Comparison of ENCODE assay signal across 19 cellular contexts in the genomic region with DNA sequence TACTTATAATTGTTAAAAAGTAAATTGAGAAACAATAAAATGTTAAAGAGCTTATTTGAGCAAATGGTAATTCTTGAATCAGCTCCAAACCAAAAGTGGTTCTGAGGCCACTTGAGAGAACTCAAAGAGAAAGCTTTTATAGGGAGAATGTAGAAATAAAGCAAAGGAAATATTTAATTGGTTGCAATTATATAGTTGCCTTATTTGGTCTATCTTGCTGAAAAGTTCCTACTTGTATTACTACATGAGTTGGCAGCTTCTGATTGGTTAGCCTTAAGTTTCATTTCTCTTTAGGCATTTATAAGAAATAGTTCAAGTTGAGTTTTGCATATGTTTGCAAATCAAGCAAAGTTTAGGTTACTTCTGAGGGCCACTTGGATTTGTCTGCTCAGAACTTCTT. TPM values are rescaled to one million over a fixed set of nuclear protein-coding genes. Genes with fewer than 3 reads are reported as not detected.
DNase-seq lines count a peak whose midpoint lies in the region; ATAC-seq and TF ChIP-seq lines count a peak whose summit lies in the region.
"Had no signal": no experiment of that assay in that cellular context is flagged by ENCODE, and none has a peak within 500 bp of the region (broad histone marks: within the 10 kb centered on the region; RNA-seq: fewer than 3 reads in every experiment).

No MANE protein-coding gene starts in this region.

- H4K20me1 ChIP-seq in fibroblast of lung (ENCODE audit: control insufficient read depth, extremely low read depth, insufficient read depth, low read length) = no peaks in the 10 kb centered on the region

- no peaks in the 10 kb centered on the region for H3K36me3 ChIP-seq in fibroblast of lung (ENCODE audit: control insufficient read depth, insufficient read depth, low read length)
- H3K36me3 ChIP-seq: heart left ventricle, stomach, vagina had no signal

- no peak overlapping the region for H3K9ac ChIP-seq in fibroblast of lung (ENCODE audit: insufficient read depth, low read length)
- H3K9ac ChIP-seq: parathyroid adenoma had no signal

- DNase-seq in A172 (ENCODE audit: low spot score) (peak; percentile 37), ELR (ENCODE audit: low read depth) (peak; percentile 6), OCI-M1 (lab: John Stamatoyannopoulos, UW) (peak; percentile 46), fibroblast of lung (ENCODE audit: low read depth in 2 of 2) (peak; percentile 2 to 66), GM13976 (ENCODE audit: low spot score) (no peak), G401 (ENCODE audit: low spot score) (no peak), T-helper 2 cell (no peak)
- DNase-seq: activated T-cell treated with anti-CD3 and anti-CD28 coated beads, Interleukin-2, amount 50 U/mL, for 4 hours; caudate nucleus; H7; heart left ventricle; immature natural killer cell; NCI-H2029 treated with DMSO at 0.1 percent for 48 hours; NCI-H82; stimulated activated CD4-positive, alpha-beta T cell treated with anti-CD3 and anti-CD28 coated beads, Interleukin-2, amount 100 ng/mL, for 24 hours; stomach had no signal

- no peak overlapping the region for H3K4me3 ChIP-seq in fibroblast of lung (replicated peaks in 1 of 4; ENCODE audit: control extremely low read depth in 1 of 4, insufficient read depth in 1 of 4, low read depth in 3 of 4, low read length in 4 of 4)
- H3K4me3 ChIP-seq: heart left ventricle, stomach, vagina had no signal

- H3K4me2 ChIP-seq in fibroblast of lung (ENCODE audit: extremely low read depth, insufficient read depth, low read length) = no peak overlapping the region

- no peaks in the 10 kb centered on the region for H3K27me3 ChIP-seq in fibroblast of lung (ENCODE audit: control insufficient read depth, insufficient read depth, low read length)
- H3K27me3 ChIP-seq: heart left ventricle, stomach, vagina had no signal

- H3K9me3 ChIP-seq in fibroblast of lung (ENCODE audit: control insufficient read depth, insufficient read depth, low read depth, low read length) = no peaks in the 10 kb centered on the region
- H3K9me3 ChIP-seq: heart left ventricle, stomach, vagina had no signal

- no peaks in the 10 kb centered on the region for H3K79me2 ChIP-seq in fibroblast of lung (ENCODE audit: control insufficient read depth, insufficient read depth, low read length)
- H3K79me2 ChIP-seq: parathyroid adenoma had no signal

- H3K27ac ChIP-seq in fibroblast of lung (ENCODE audit: insufficient read depth, low read length) = no peak overlapping the region
- H3K27ac ChIP-seq: heart left ventricle, parathyroid adenoma, stomach, vagina had no signal

- no peak for ATAC-seq in GM19328 (IDR thresholded peaks at IDR 0.05; ENCODE audit: unreplicated experiment)
- ATAC-seq: activated T-cell treated with anti-CD3 and anti-CD28 coated beads, Interleukin-2, amount 50 U/mL, for 4 hours; heart left ventricle had no signal

- no peaks in the 10 kb centered on the region for H3K4me1 ChIP-seq in fibroblast of lung (ENCODE audit: control insufficient read depth, extremely low read depth, insufficient read depth, low read length)
- H3K4me1 ChIP-seq: parathyroid adenoma, vagina had no signal

- TF ChIP-seq CTCF in fibroblast of lung (conservative IDR thresholded peaks at IDR 0.05 in 1 of 2, IDR thresholded peaks at IDR 0.05 in 1 of 2; ENCODE audit: low read depth in 1 of 2, low read length in 2 of 2) = no peak
- no peak for TF ChIP-seq CTCF in GM13976 (IDR thresholded peaks at IDR 0.05; ENCODE audit: borderline replicate concordance, control extremely low read depth, extremely low read depth, insufficient read depth, missing control alignments)

- in situ Hi-C loops in GM13976 (cut with MboI; ENCODE audit: low sequenced_read_pairs, unreplicated experiment) (no loop called here), G401 (cut with HindIII; ENCODE audit: low sequenced_read_pairs) (no loop called here)

- H2AFZ ChIP-seq in fibroblast of lung (ENCODE audit: low read length) = no peak overlapping the region
- H2AFZ ChIP-seq: parathyroid adenoma had no signal

RNA-seq across cellular contexts. Expression of a gene that starts 38.1 kb away (rescaled TPM):
- total RNA-seq in A172 (2014; rRNA removed; shearing (Covaris generic)) = 0.17 and 0.19 TPM in 2 replicates
- 2.1 and 7.1 TPM in 2 replicates for total RNA-seq in fibroblast of lung
- 0.76 and 0.77 TPM in 2 replicates for polyA plus RNA-seq in fibroblast of lung
- 0.54 and 0.62 TPM in 2 replicates for polyA plus RNA-seq in fibroblast of lung (2012)
- 0.11 TPM in 1 of 2 replicates, not detected in the other for polyA minus RNA-seq in fibroblast of lung (ENCODE audit: low replicate concordance)
- total RNA-seq in G401 (2014; rRNA removed; shearing (Covaris generic)) = not detected in 2 replicates
- polyA plus RNA-seq: immature natural killer cell had no signal

Comparison
In these comparisons a context has a peak if more than half of its experiments do, and no peak if none do; other contexts are left out.
1. DNase-seq: peak in A172 (single experiment), ELR (single experiment), OCI-M1 (single experiment) and fibroblast of lung (2 of 2); none in GM13976 (single experiment), G401 (single experiment) and T-helper 2 cell (0 of 5).